ENCODE assay signal across 12 cellular contexts in the genomic region with DNA sequence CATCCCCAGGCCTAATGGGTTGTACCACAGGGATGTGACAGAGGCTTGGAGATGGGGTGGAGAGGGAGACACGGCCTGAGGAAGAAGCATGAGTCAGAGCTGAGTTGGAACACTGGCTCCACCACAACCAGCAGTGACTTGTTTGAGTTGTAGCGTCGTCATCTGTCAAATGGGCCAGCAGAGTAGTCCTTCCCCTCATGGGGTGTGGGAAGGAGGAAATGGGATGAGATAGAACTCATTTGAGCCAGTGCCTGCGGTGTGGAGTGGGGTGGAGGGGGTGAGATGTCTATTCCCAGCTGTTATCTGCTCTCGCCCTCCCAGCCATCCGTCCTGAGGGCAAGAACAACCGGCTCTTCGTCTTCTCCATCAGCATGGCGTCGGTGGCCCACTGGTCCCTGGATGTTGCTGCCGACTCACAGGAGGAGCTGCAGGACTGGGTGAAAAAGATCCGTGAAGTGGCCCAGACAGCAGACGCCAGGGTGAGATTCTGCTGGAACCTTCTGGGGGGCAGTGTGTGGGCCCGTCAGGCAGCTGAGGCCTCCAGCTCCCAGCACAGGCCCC. TPM values are rescaled to one million over a fixed set of nuclear protein-coding genes. Genes with fewer than 3 reads are reported as not detected.
A peak's percentile ranks its signal among the peaks of the same experiment; 100 is the strongest.
DNase-seq lines count a peak whose midpoint lies in the region; ATAC-seq, FAIRE-seq and TF ChIP-seq lines count a peak whose summit lies in the region.
"Had no signal": no experiment of that assay in that cellular context is flagged by ENCODE, and none has a peak within 500 bp of the region (broad histone marks: within the 10 kb centered on the region; RNA-seq: fewer than 3 reads in every experiment).

No MANE protein-coding gene starts in this region.

- H3K27me3 ChIP-seq in keratinocyte (ENCODE audit: control insufficient read depth, extremely low read depth, insufficient read depth, low read length), result no peaks in the 10 kb centered on the region
- H3K27me3 ChIP-seq: cardiac muscle cell had no signal

- H3K27ac ChIP-seq in keratinocyte (ENCODE audit: control insufficient read depth, insufficient read depth, low read length), result peak overlapping the region; percentile 17
- H3K27ac ChIP-seq: cardiac muscle cell had no signal

- peak overlapping the region; percentile 79 for H3K27ac Mint-ChIP-seq in HFFc6
- no peak overlapping the region for H3K27ac Mint-ChIP-seq in natural killer cell treated with Interleukin-12 subunit alpha and Interleukin-12 subunit beta and Interleukin-15 and Interleukin-18, amount 100 ng/mL, for 72 hours

- H3K4me3 ChIP-seq in AG09309 (ENCODE audit: control insufficient read depth, low read depth, low read length), result no peak overlapping the region
- H3K4me3 ChIP-seq in keratinocyte (ENCODE audit: control insufficient read depth in 2 of 3, extremely low read depth in 1 of 3, insufficient read depth in 2 of 3, low read depth in 1 of 3, low read length in 3 of 3), result no peak overlapping the region
- H3K4me3 ChIP-seq: cardiac muscle cell had no signal

- peaks cover 38 to 65% of the 10 kb centered on the region in 2 experiments for H3K36me3 ChIP-seq in keratinocyte (ENCODE audit: control insufficient read depth in 2 of 2, extremely low read depth in 1 of 2, insufficient read depth in 2 of 2, low read length in 2 of 2)

- peaks cover 44% of the 10 kb centered on the region for H3K4me1 Mint-ChIP-seq in HFFc6 (ENCODE audit: low read depth)
- peaks cover 29 to 32% of the 10 kb centered on the region in 2 donors for H3K4me1 Mint-ChIP-seq in natural killer cell treated with Interleukin-12 subunit alpha and Interleukin-12 subunit beta and Interleukin-15 and Interleukin-18, amount 100 ng/mL, for 72 hours (ENCODE audit: low read depth in 2 of 2)

- no peaks in the 10 kb centered on the region for H3K9me3 ChIP-seq in keratinocyte (ENCODE audit: control insufficient read depth, low read depth, low read length)

- FAIRE-seq in keratinocyte (lab: Jason Lieb, UNC), result peak; percentile 99
- FAIRE-seq: islet of Langerhans, TTC549 had no signal

- no peaks in the 10 kb centered on the region for H3K79me2 ChIP-seq in keratinocyte (ENCODE audit: control insufficient read depth, insufficient read depth, low read length)

- H3K4me3 Mint-ChIP-seq in HFFc6, result no peak overlapping the region
- H3K4me3 Mint-ChIP-seq in natural killer cell treated with Interleukin-12 subunit alpha and Interleukin-12 subunit beta and Interleukin-15 and Interleukin-18, amount 100 ng/mL, for 72 hours, result no peak overlapping the region

- DNase-seq in AG09309 (ENCODE audit: low read depth), result peak; percentile 20
- DNase-seq in HFFc6, result peak; percentile 62
- DNase-seq in astrocyte of the hippocampus (ENCODE audit: low read depth, low spot score), result peak; percentile 35
- DNase-seq in keratinocyte (ENCODE audit: low read depth, low spot score), result peak; percentile 92
- no peak for DNase-seq in NCI-H128 (lab: John Stamatoyannopoulos, UW; ENCODE audit: unreplicated experiment)
- DNase-seq in SIG-M5 (lab: John Stamatoyannopoulos, UW), result no peak
- no peak for DNase-seq in natural killer cell treated with Interleukin-12 subunit alpha and Interleukin-12 subunit beta and Interleukin-15 and Interleukin-18, amount 100 ng/mL, for 72 hours (ENCODE audit: low spot score)
- DNase-seq: NCI-H69 had no signal

- H3K36me3 Mint-ChIP-seq in HFFc6 (ENCODE audit: low read depth), result peaks cover 30% of the 10 kb centered on the region
- peaks cover 7% of the 10 kb centered on the region for H3K36me3 Mint-ChIP-seq in natural killer cell treated with Interleukin-12 subunit alpha and Interleukin-12 subunit beta and Interleukin-15 and Interleukin-18, amount 100 ng/mL, for 72 hours

- no peaks in the 10 kb centered on the region for H3K9me3 Mint-ChIP-seq in HFFc6
- no peaks in the 10 kb centered on the region for H3K9me3 Mint-ChIP-seq in natural killer cell treated with Interleukin-12 subunit alpha and Interleukin-12 subunit beta and Interleukin-15 and Interleukin-18, amount 100 ng/mL, for 72 hours

- no peak overlapping the region for H2AFZ ChIP-seq in keratinocyte (ENCODE audit: control insufficient read depth, low read length)

- H3K9me1 ChIP-seq in keratinocyte (ENCODE audit: control insufficient read depth, extremely low read depth, insufficient read depth, low read length), result peaks cover 5% of the 10 kb centered on the region

- TF ChIP-seq CTCF in AG09309 (IDR thresholded peaks at IDR 0.05; ENCODE audit: control insufficient read depth, insufficient read depth, low read depth, low read length, missing control alignments) (no peak), HFFc6 (IDR thresholded peaks at IDR 0.05) (no peak), keratinocyte (optimal IDR thresholded peaks at IDR 0.05 in 1 of 3, IDR thresholded peaks at IDR 0.05 in 1 of 3, conservative IDR thresholded peaks at IDR 0.05 in 1 of 3; ENCODE audit: extremely low read depth in 1 of 3, insufficient read depth in 2 of 3, low read length in 3 of 3) (peak in 1 of 3 experiments; percentile 5)

- H4K20me1 ChIP-seq in keratinocyte (ENCODE audit: control insufficient read depth, extremely low read depth, insufficient read depth, low read length), result no peaks in the 10 kb centered on the region

- peaks cover 33% of the 10 kb centered on the region for H3K4me1 ChIP-seq in keratinocyte (ENCODE audit: control insufficient read depth, extremely low read depth, insufficient read depth, low read length)

- no peak for ATAC-seq in natural killer cell treated with Interleukin-12 subunit alpha and Interleukin-12 subunit beta and Interleukin-15 and Interleukin-18, amount 100 ng/mL, for 72 hours
- no peak for ATAC-seq in GM19397 (IDR thresholded peaks at IDR 0.05; ENCODE audit: unreplicated experiment)

- no peak overlapping the region for H3K4me2 ChIP-seq in keratinocyte (ENCODE audit: control insufficient read depth, extremely low read depth, insufficient read depth, low read depth, low read length)

- H3K9ac ChIP-seq in keratinocyte (ENCODE audit: control insufficient read depth, extremely low read depth, insufficient read depth, low read length), result no peak overlapping the region

- H3K27me3 Mint-ChIP-seq in HFFc6 (ENCODE audit: insufficient read depth), result peaks cover 13% of the 10 kb centered on the region
- H3K27me3 Mint-ChIP-seq in natural killer cell treated with Interleukin-12 subunit alpha and Interleukin-12 subunit beta and Interleukin-15 and Interleukin-18, amount 100 ng/mL, for 72 hours, result peaks cover 0 to 2% of the 10 kb centered on the region in 2 donors

- dilution Hi-C loops in keratinocyte (cut with MboI; ENCODE audit: extremely low pct_ligation_motif_present, low sequenced_read_pairs), result no loop called here

RNA-seq across cellular contexts. Expression of gene PLCG1, which starts 32.5 kb away (rescaled TPM):
- 10 to 100 TPM; 44.4 to 62.1 (median 50.1) TPM for total RNA-seq in HFFc6 (2021; fragmentation: NEBNext Ultra II Directional; extraction: Animal tissue kit (Norgen Biotek cat#: 25700))
- 38.4 to 54.1 TPM (median 41.5 TPM) in 3 replicates for polyA plus RNA-seq in keratinocyte
- 10.7 TPM for polyA plus RNA-seq in keratinocyte (2011; ENCODE audit: low read depth)
- polyA plus RNA-seq in keratinocyte (2011; cell fraction: cytosol; rRNA removed), result 23.0 and 28.7 TPM in 2 replicates
- polyA plus RNA-seq in keratinocyte (2011; cell fraction: nucleus; rRNA removed), result 196 and 248 TPM in 2 replicates
- 25.4 and 40.6 TPM in 2 replicates for polyA plus RNA-seq in keratinocyte (2012; ENCODE audit: low replicate concordance)
- 75.0 to 143 TPM (median 82.5 TPM) in 3 replicates for polyA minus RNA-seq in keratinocyte
- 36.3 TPM for polyA minus RNA-seq in keratinocyte (2011; cell fraction: cytosol; rRNA and poly(A)+ RNA removed)
- polyA minus RNA-seq in keratinocyte (2011; cell fraction: nucleus; rRNA and poly(A)+ RNA removed), result 83.8 and 89.8 TPM in 2 replicates
- 100 to 1,000 TPM in 1 of 2 donors, 10 to 100 TPM in 1; 54.6 to 114 TPM for total RNA-seq in natural killer cell treated with Interleukin-12 subunit alpha and Interleukin-12 subunit beta and Interleukin-15 and Interleukin-18, amount 100 ng/mL, for 72 hours

Comparison
In these comparisons a context has a peak if more than half of its experiments do, and no peak if none do; other contexts are left out.
1. DNase-seq: peak in AG09309 (single experiment), HFFc6 (single experiment), astrocyte of the hippocampus (single experiment) and keratinocyte (single experiment); none in NCI-H128 (single experiment), SIG-M5 (single experiment) and natural killer cell treated with Interleukin-12 subunit alpha and Interleukin-12 subunit beta and Interleukin-15 and Interleukin-18, amount 100 ng/mL, for 72 hours (single experiment).